8 cellular contexts compared by ENCODE assay signal in genomic region chr15:66294932-66295235, GRCh38. TPM values are rescaled to one million over a fixed set of nuclear protein-coding genes. Genes with fewer than 3 reads are reported as not detected.
DNase-seq lines count a peak whose midpoint lies in the region; ATAC-seq and TF ChIP-seq lines count a peak whose summit lies in the region.

No MANE protein-coding gene starts in this region.

- H4K20me1 ChIP-seq in DOHH2 (ENCODE audit: control insufficient read depth, insufficient read depth, low read depth, low read length) = no peaks in the 10 kb centered on the region

- peak overlapping the region; percentile 84 for H3K27ac Mint-ChIP-seq in osteocyte (ENCODE audit: unreplicated experiment)

- peaks cover 10% of the 10 kb centered on the region for H3F3A ChIP-seq in DOHH2 (ENCODE audit: control insufficient read depth, insufficient read depth)

- H3K9me3 ChIP-seq in DOHH2 (ENCODE audit: control insufficient read depth, insufficient read depth, low read length) = no peaks in the 10 kb centered on the region

- H3K36me3 ChIP-seq in DOHH2 (ENCODE audit: control insufficient read depth, low read length) = peaks cover 49% of the 10 kb centered on the region

- no peaks in the 10 kb centered on the region for H3K9me2 ChIP-seq in DOHH2 (replicated peaks; ENCODE audit: control insufficient read depth, low read length)

- H3K4me2 ChIP-seq in DOHH2 (ENCODE audit: low read length) = peak overlapping the region; percentile 98

- H3K27me3 Mint-ChIP-seq in osteocyte (ENCODE audit: unreplicated experiment) = no peaks in the 10 kb centered on the region

- H3K79me2 ChIP-seq in DOHH2 (ENCODE audit: control insufficient read depth, low read length) = peaks cover 68% of the 10 kb centered on the region

- peak overlapping the region; percentile 88 for H3K4me3 ChIP-seq in DOHH2 (ENCODE audit: low read length)

- H3K9me3 Mint-ChIP-seq in osteocyte (ENCODE audit: unreplicated experiment) = no peaks in the 10 kb centered on the region

- DNase-seq in LHCN-M2 (ENCODE audit: low read depth) (peak; percentile 39), dermis blood vessel endothelial cell (peak; percentile 52), osteocyte (ENCODE audit: extremely low spot score, unreplicated experiment) (no peak), NCI-H146 treated with DMSO at 0.1 percent for 48 hours (lab: John Stamatoyannopoulos, UW; ENCODE audit: unreplicated experiment) (no peak), middle frontal gyrus (ENCODE audit: extremely low spot score, low spot score) (no peak)

- no peak for ATAC-seq in HG03378 (IDR thresholded peaks at IDR 0.05; ENCODE audit: unreplicated experiment)
- ATAC-seq in HG03354 (IDR thresholded peaks at IDR 0.05; ENCODE audit: poor library complexity, severe bottlenecking, unreplicated experiment) = no peak

- no peak for TF ChIP-seq CTCF in DOHH2 (IDR thresholded peaks at IDR 0.05; ENCODE audit: low read depth, low read length, poor library complexity, severe bottlenecking)
- TF ChIP-seq CTCF in osteocyte (IDR thresholded peaks at IDR 0.05) = no peak

- H3K4me1 Mint-ChIP-seq in osteocyte (ENCODE audit: unreplicated experiment) = peaks cover 31% of the 10 kb centered on the region

- peak overlapping the region; percentile 77 for H3K4me3 Mint-ChIP-seq in osteocyte (ENCODE audit: unreplicated experiment)

- peak overlapping the region; percentile 92 for H3K27ac ChIP-seq in DOHH2 (ENCODE audit: low read depth, low read length)

- peaks cover 2% of the 10 kb centered on the region for H3K36me3 Mint-ChIP-seq in osteocyte (ENCODE audit: unreplicated experiment)

- H3K27me3 ChIP-seq in DOHH2 (ENCODE audit: control insufficient read depth, low read length) = no peaks in the 10 kb centered on the region

- H3K4me1 ChIP-seq in DOHH2 (ENCODE audit: control insufficient read depth, low read length) = peaks cover 52% of the 10 kb centered on the region

RNA-seq across cellular contexts. Expression of gene DIS3L, which starts 1.5 kb away (rescaled TPM):
- total RNA-seq in LHCN-M2 (2014; rRNA removed) (26.9 and 34.8 TPM in 2 replicates), dermis blood vessel endothelial cell (36.1 and 37.0 TPM in 2 replicates), osteocyte (24.7 and 28.3 TPM in 2 replicates)
- polyA plus RNA-seq in LHCN-M2 (2012) = 12.7 TPM

RNA-seq across cellular contexts. Expression of gene MEGF11, which starts 41.3 kb away (rescaled TPM):
- total RNA-seq in LHCN-M2 (2014; rRNA removed) (not detected in 2 replicates), dermis blood vessel endothelial cell (not detected in 2 replicates), osteocyte (0.26 TPM in 1 of 2 replicates, not detected in the other)
- 0.10 TPM for polyA plus RNA-seq in LHCN-M2 (2012)

Comparison
In these comparisons a context has a peak if more than half of its experiments do, and no peak if none do; other contexts are left out.
1. DNase-seq: peak in LHCN-M2 (single experiment) and dermis blood vessel endothelial cell (single experiment); none in osteocyte (single experiment), NCI-H146 treated with DMSO at 0.1 percent for 48 hours (single experiment) and middle frontal gyrus (single experiment).